Comparison of ENCODE assay signal across 19 cellular contexts in the genomic region with DNA sequence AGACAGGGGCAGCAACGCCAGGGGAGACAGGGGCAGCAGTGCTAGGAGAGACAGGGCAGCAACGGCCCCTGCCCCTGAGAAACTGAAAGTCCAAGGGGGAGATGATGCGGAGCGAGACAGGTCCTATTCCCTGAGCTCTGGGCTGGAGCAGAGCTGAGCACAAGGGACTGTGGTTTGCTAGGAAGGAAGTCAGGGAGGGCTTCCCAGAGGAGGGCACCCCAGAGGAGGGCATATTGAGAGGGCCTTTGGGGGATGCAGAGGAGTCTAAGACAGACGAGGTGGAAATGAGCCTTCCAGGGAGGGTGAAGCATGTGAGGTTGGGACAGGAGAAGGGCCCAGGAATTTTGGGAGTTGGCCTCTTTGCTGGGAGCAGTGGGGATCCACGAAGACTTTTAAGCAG. TPM values are rescaled to one million over a fixed set of nuclear protein-coding genes. Genes with fewer than 3 reads are reported as not detected.
A peak's percentile ranks its signal among the peaks of the same experiment; 100 is the strongest.
DNase-seq lines count a peak whose midpoint lies in the region; ATAC-seq and TF ChIP-seq lines count a peak whose summit lies in the region.
"Had no signal": no experiment of that assay in that cellular context is flagged by ENCODE, and none has a peak within 500 bp of the region (broad histone marks: within the 10 kb centered on the region; RNA-seq: fewer than 3 reads in every experiment).

No MANE protein-coding gene starts in this region.

- H2BK15ac ChIP-seq in IMR-90 (ENCODE audit: low read depth, low read length) = no peak overlapping the region

- no peak for TF ChIP-seq POLR2A in IMR-90 (IDR thresholded peaks at IDR 0.05; ENCODE audit: low read depth, low read length)

- no peak for TF ChIP-seq CTCF in IMR-90 (conservative IDR thresholded peaks at IDR 0.05; ENCODE audit: low read depth, low read length)

- no peaks in the 10 kb centered on the region for H3K36me3 Mint-ChIP-seq in activated CD4-positive, alpha-beta T cell treated with anti-CD3 and anti-CD28 coated beads, Interleukin-2, amount 10 ng/mL, durations not matched to agents 24 days and 14 days (ENCODE audit: low read depth)
- H3K36me3 Mint-ChIP-seq in activated CD4-positive, alpha-beta T cell treated with anti-CD3 and anti-CD28 coated beads for 36 hours (ENCODE audit: low read depth) = no peaks in the 10 kb centered on the region
- H3K36me3 Mint-ChIP-seq in naive thymus-derived CD4-positive, alpha-beta T cell = no peaks in the 10 kb centered on the region

- intact Hi-C loops in activated CD4-positive, alpha-beta T cell treated with anti-CD3 and anti-CD28 coated beads, Interleukin-2, amount 10 ng/mL, durations not matched to agents 24 days and 14 days (cut with micrococcal nuclease) = no loop called here
- intact Hi-C loops in activated CD4-positive, alpha-beta T cell treated with anti-CD3 and anti-CD28 coated beads for 36 hours (cut with DNase I, micrococcal nuclease) = no loop called here
- intact Hi-C loops in IMR-90 (cut with micrococcal nuclease) = no loop called here
- intact Hi-C loops in naive thymus-derived CD4-positive, alpha-beta T cell (cut with micrococcal nuclease) = no loop called here

- H3K36me3 ChIP-seq in BLaER1 treated with 17β-estradiol and CSF1 and Interleukin-3, amounts not matched to agents 10 nM and 100 nM = no peaks in the 10 kb centered on the region
- no peaks in the 10 kb centered on the region for H3K36me3 ChIP-seq in IMR-90 (ENCODE audit: control insufficient read depth, insufficient read depth, low read length)
- no peaks in the 10 kb centered on the region for H3K36me3 ChIP-seq in naive thymus-derived CD4-positive, alpha-beta T cell (ENCODE audit: control insufficient read depth in 2 of 3, insufficient read depth in 3 of 3, low read length in 3 of 3)
- H3K36me3 ChIP-seq: brain microvascular endothelial cell, suprapubic skin had no signal

- H2BK20ac ChIP-seq in IMR-90 (ENCODE audit: low read depth, low read length) = no peak overlapping the region

- no peak overlapping the region for H3K23ac ChIP-seq in IMR-90 (ENCODE audit: low read depth, low read length)

- no peak overlapping the region for H4K91ac ChIP-seq in IMR-90 (ENCODE audit: insufficient read depth, low read depth, low read length)

- H4K20me1 ChIP-seq in BLaER1 treated with 17β-estradiol and CSF1 and Interleukin-3, amounts not matched to agents 10 nM and 100 nM = 0 out of 22 replicates have a peak, but pooled peaks cover 0 to 10% (median 0%) of the 10 kb centered on the region in 11 experiments
- no peaks in the 10 kb centered on the region; the same call in 1 of the 2 replicates for H4K20me1 ChIP-seq in IMR-90 (ENCODE audit: insufficient read depth, low read length)

- no peak overlapping the region for H2BK120ac ChIP-seq in IMR-90 (ENCODE audit: low read depth, low read length)

- no peak for TF ChIP-seq RAD21 in IMR-90 (IDR thresholded peaks at IDR 0.05; ENCODE audit: low read length)

- H4K8ac ChIP-seq in IMR-90 (ENCODE audit: low read depth in 2 of 2, low read length in 2 of 2) = no peak overlapping the region

- no peak overlapping the region for H3K14ac ChIP-seq in IMR-90 (replicated peaks; ENCODE audit: low read depth, low read length)

- H3K27ac ChIP-seq in BLaER1 treated with 17β-estradiol and CSF1 and Interleukin-3, amounts not matched to agents 10 nM and 100 nM = peak overlapping the region in 8 of 11 experiments; percentile 36 to 81 (median 74); a peak in 16 of 22 replicates
- no peak overlapping the region for H3K27ac ChIP-seq in IMR-90 (ENCODE audit: insufficient read depth, low read length)
- H3K27ac ChIP-seq in naive thymus-derived CD4-positive, alpha-beta T cell (ENCODE audit: low read depth, low read length) = no peak overlapping the region
- H3K27ac ChIP-seq: brain microvascular endothelial cell, suprapubic skin had no signal

- H3K56ac ChIP-seq in IMR-90 (ENCODE audit: extremely low read depth, insufficient read depth, low read length) = no peak overlapping the region

- CTCF ChIA-PET in activated CD4-positive, alpha-beta T cell treated with anti-CD3 and anti-CD28 coated beads for 36 hours (lab: Charles Lee) = interaction anchor here (0.7 to 1.5 kb wide), 2 partner anchors 11 to 26 kb away, joined by 3 read pairs; no protein-coding TSS in a partner anchor
- CTCF ChIA-PET in IMR-90 (lab: Yijun Ruan, JAX) = no interaction called here
- CTCF ChIA-PET in naive thymus-derived CD4-positive, alpha-beta T cell (lab: Charles Lee) = no interaction called here

- POLR2A ChIA-PET in activated CD4-positive, alpha-beta T cell treated with anti-CD3 and anti-CD28 coated beads for 36 hours (lab: Charles Lee) = no interaction called here
- POLR2A ChIA-PET in IMR-90 (lab: Charles Lee; ENCODE audit: unreplicated experiment) = no interaction called here
- POLR2A ChIA-PET in naive thymus-derived CD4-positive, alpha-beta T cell (lab: Charles Lee) = interaction anchor here (0.9 to 2.9 kb wide), 2 partner anchors 93 to 219 kb away, joined by 3 to 10 read pairs; no protein-coding TSS in a partner anchor

- no peak for DNase-seq in activated CD4-positive, alpha-beta T cell treated with anti-CD3 and anti-CD28 coated beads, Interleukin-2, amount 10 ng/mL, durations not matched to agents 24 days and 14 days
- DNase-seq in activated CD4-positive, alpha-beta T cell treated with anti-CD3 and anti-CD28 coated beads for 36 hours = no peak
- DNase-seq in IMR-90 = no peak
- no peak for DNase-seq in naive thymus-derived CD4-positive, alpha-beta T cell
- no peak for DNase-seq in NCI-H2081 treated with DMSO at 0.1 percent for 48 hours (lab: John Stamatoyannopoulos, UW)
- DNase-seq in NCI-H82 (lab: John Stamatoyannopoulos, UW) = no peak
- DNase-seq: brain microvascular endothelial cell; effector CD8-positive, alpha-beta T cell; erythroblast; HCEC 1CT; head of caudate nucleus; NCI-H2029 treated with DMSO at 0.1 percent for 48 hours; nucleus accumbens had no signal

- H3K18ac ChIP-seq in IMR-90 (ENCODE audit: low read depth, low read length) = no peak overlapping the region

- no peak for ATAC-seq in activated CD4-positive, alpha-beta T cell treated with anti-CD3 and anti-CD28 coated beads for 36 hours
- no peak for ATAC-seq in IMR-90 (ENCODE audit: low read depth)
- ATAC-seq in naive thymus-derived CD4-positive, alpha-beta T cell = no peak
- no peak for ATAC-seq in HG02798 (IDR thresholded peaks at IDR 0.05; ENCODE audit: poor library complexity, unreplicated experiment)
- ATAC-seq: activated CD4-positive, CD25-positive, alpha-beta regulatory T cell treated with anti-CD3 and anti-CD28 coated beads, Interleukin-2, amount 50 U/mL, for 24 hours; Right ventricle myocardium inferior had no signal

- H3K4me1 Mint-ChIP-seq in activated CD4-positive, alpha-beta T cell treated with anti-CD3 and anti-CD28 coated beads, Interleukin-2, amount 10 ng/mL, durations not matched to agents 24 days and 14 days = peaks cover 51% of the 10 kb centered on the region
- H3K4me1 Mint-ChIP-seq in activated CD4-positive, alpha-beta T cell treated with anti-CD3 and anti-CD28 coated beads for 36 hours = peaks cover 42% of the 10 kb centered on the region
- peaks cover 37 to 67% (median 57%) of the 10 kb centered on the region in 7 donors for H3K4me1 Mint-ChIP-seq in naive thymus-derived CD4-positive, alpha-beta T cell

- no peaks in the 10 kb centered on the region for H3K9me1 ChIP-seq in IMR-90 (ENCODE audit: insufficient read depth, low read length)

- no peak overlapping the region for H2AK5ac ChIP-seq in IMR-90 (ENCODE audit: low read depth, low read length)

- peaks cover 22 to 48% (median 39%) of the 10 kb centered on the region in 10 experiments for H3K4me1 ChIP-seq in BLaER1 treated with 17β-estradiol and CSF1 and Interleukin-3, amounts not matched to agents 10 nM and 100 nM
- H3K4me1 ChIP-seq in IMR-90 (ENCODE audit: control insufficient read depth, insufficient read depth, low read length) = no peaks in the 10 kb centered on the region
- peaks cover 36 to 47% of the 10 kb centered on the region in 2 donors for H3K4me1 ChIP-seq in naive thymus-derived CD4-positive, alpha-beta T cell (ENCODE audit: control insufficient read depth in 2 of 2, insufficient read depth in 2 of 2, low read length in 2 of 2)

- H3K4me3 ChIP-seq in BLaER1 treated with 17β-estradiol and CSF1 and Interleukin-3, amounts not matched to agents 10 nM and 100 nM = no peak overlapping the region
- H3K4me3 ChIP-seq in IMR-90 (ENCODE audit: insufficient read depth, low read depth, low read length) = no peak overlapping the region
- no peak overlapping the region for H3K4me3 ChIP-seq in naive thymus-derived CD4-positive, alpha-beta T cell (ENCODE audit: low read length)
- H3K4me3 ChIP-seq: suprapubic skin had no signal

- peak overlapping the region in 8 of 11 experiments; percentile 4 to 70 (median 56); a peak in 11 of 22 replicates for H3K9ac ChIP-seq in BLaER1 treated with 17β-estradiol and CSF1 and Interleukin-3, amounts not matched to agents 10 nM and 100 nM
- no peak overlapping the region for H3K9ac ChIP-seq in IMR-90 (ENCODE audit: low read depth, low read length)

- no peak overlapping the region for H3K4ac ChIP-seq in IMR-90 (ENCODE audit: low read depth, low read length)

- peak overlapping the region; percentile 9 for H3K4me3 Mint-ChIP-seq in activated CD4-positive, alpha-beta T cell treated with anti-CD3 and anti-CD28 coated beads, Interleukin-2, amount 10 ng/mL, durations not matched to agents 24 days and 14 days
- no peak overlapping the region for H3K4me3 Mint-ChIP-seq in activated CD4-positive, alpha-beta T cell treated with anti-CD3 and anti-CD28 coated beads for 36 hours
- peak overlapping the region; percentile 27 to 84 (median 68) for H3K4me3 Mint-ChIP-seq in naive thymus-derived CD4-positive, alpha-beta T cell

- no peak overlapping the region for H4K5ac ChIP-seq in IMR-90 (ENCODE audit: low read depth, low read length)

- peak overlapping the region; percentile 45 for H3K27ac Mint-ChIP-seq in activated CD4-positive, alpha-beta T cell treated with anti-CD3 and anti-CD28 coated beads, Interleukin-2, amount 10 ng/mL, durations not matched to agents 24 days and 14 days
- H3K27ac Mint-ChIP-seq in activated CD4-positive, alpha-beta T cell treated with anti-CD3 and anti-CD28 coated beads for 36 hours = no peak overlapping the region
- peak overlapping the region in 8 of 9 donors; percentile 74 to 92 (median 84) for H3K27ac Mint-ChIP-seq in naive thymus-derived CD4-positive, alpha-beta T cell

- no peaks in the 10 kb centered on the region for H3K79me1 ChIP-seq in IMR-90 (ENCODE audit: low read depth in 1 of 2, low read length in 2 of 2)

- in situ Hi-C loops in IMR-90 (cut with MboI; ENCODE audit: low sequenced_read_pairs) = no loop called here

- peak overlapping the region; percentile 6 for H2AK9ac ChIP-seq in IMR-90 (replicated peaks; ENCODE audit: low read depth, low read length, poor library complexity)

- no peaks in the 10 kb centered on the region for H3K9me3 ChIP-seq in BLaER1 treated with 17β-estradiol and CSF1 and Interleukin-3, amounts not matched to agents 10 nM and 100 nM (replicated peaks in 1 of 11)
- no peaks in the 10 kb centered on the region for H3K9me3 ChIP-seq in IMR-90 (ENCODE audit: control insufficient read depth, insufficient read depth, low read length)
- no peaks in the 10 kb centered on the region for H3K9me3 ChIP-seq in naive thymus-derived CD4-positive, alpha-beta T cell (ENCODE audit: control insufficient read depth in 2 of 3, low read length in 3 of 3)
- H3K9me3 ChIP-seq: suprapubic skin had no signal

- WGBS in IMR-90 (ENCODE audit: extremely low coverage in 2 of 2, insufficient read length in 1 of 2), 2 experiments = 66% methylated on average over 5 of the region's 6 CpGs; no CpG with 5 or more reads in 1 of the 2 experiments

- H3K4me2 ChIP-seq in BLaER1 treated with 17β-estradiol and CSF1 and Interleukin-3, amounts not matched to agents 10 nM and 100 nM = peak overlapping the region; percentile 6 to 93 (median 85); a peak in 21 of 22 replicates
- no peak overlapping the region for H3K4me2 ChIP-seq in IMR-90 (ENCODE audit: low read depth, low read length)

- H3K9me3 Mint-ChIP-seq in activated CD4-positive, alpha-beta T cell treated with anti-CD3 and anti-CD28 coated beads, Interleukin-2, amount 10 ng/mL, durations not matched to agents 24 days and 14 days = no peaks in the 10 kb centered on the region
- no peaks in the 10 kb centered on the region for H3K9me3 Mint-ChIP-seq in activated CD4-positive, alpha-beta T cell treated with anti-CD3 and anti-CD28 coated beads for 36 hours (ENCODE audit: low read depth)
- no peaks in the 10 kb centered on the region for H3K9me3 Mint-ChIP-seq in naive thymus-derived CD4-positive, alpha-beta T cell

- no peak overlapping the region for H2BK5ac ChIP-seq in IMR-90 (ENCODE audit: low read depth, low read length, poor library complexity, severe bottlenecking)

- dilution Hi-C loops in IMR-90 (cut with HindIII; ENCODE audit: low sequenced_read_pairs, unreplicated experiment) = no loop called here

- peaks cover 23% of the 10 kb centered on the region for H3K27me3 Mint-ChIP-seq in activated CD4-positive, alpha-beta T cell treated with anti-CD3 and anti-CD28 coated beads, Interleukin-2, amount 10 ng/mL, durations not matched to agents 24 days and 14 days
- no peaks in the 10 kb centered on the region for H3K27me3 Mint-ChIP-seq in activated CD4-positive, alpha-beta T cell treated with anti-CD3 and anti-CD28 coated beads for 36 hours
- H3K27me3 Mint-ChIP-seq in naive thymus-derived CD4-positive, alpha-beta T cell = peaks cover 0 to 30% (median 0%) of the 10 kb centered on the region in 5 donors

- H3K27me3 ChIP-seq in BLaER1 treated with 17β-estradiol and CSF1 and Interleukin-3, amounts not matched to agents 10 nM and 100 nM = peaks cover 0 to 10% (median 0%) of the 10 kb centered on the region in 11 experiments; a peak in 2 of 22 replicates
- peaks cover 37% of the 10 kb centered on the region for H3K27me3 ChIP-seq in IMR-90 (ENCODE audit: control insufficient read depth, insufficient read depth, low read length)
- no peaks in the 10 kb centered on the region for H3K27me3 ChIP-seq in naive thymus-derived CD4-positive, alpha-beta T cell (ENCODE audit: control insufficient read depth in 2 of 2, insufficient read depth in 2 of 2, low read length in 2 of 2)

- peak overlapping the region; percentile 32 for H2AFZ ChIP-seq in IMR-90 (replicated peaks; ENCODE audit: low read length, poor library complexity)

- BruUV-seq in IMR-90 (replicated peaks; lab: Mats Ljungman, UMichigan) = no TSS peak

RNA-seq across cellular contexts. Expression of a gene that starts 52.1 kb away (rescaled TPM):
- 3.0 and 4.8 TPM in 2 replicates for total RNA-seq in activated CD4-positive, alpha-beta T cell treated with anti-CD3 and anti-CD28 coated beads, Interleukin-2, amount 10 ng/mL, durations not matched to agents 24 days and 14 days
- total RNA-seq in activated CD4-positive, alpha-beta T cell treated with anti-CD3 and anti-CD28 coated beads for 36 hours = 1 to 10 TPM; 3.1 to 3.5 TPM
- total RNA-seq in IMR-90 (2012; rRNA removed) = 0.18 and 0.28 TPM in 2 replicates
- 0.99 and 1.2 TPM in 2 replicates for polyA plus RNA-seq in IMR-90 (2012; rRNA removed)
- 1.5 and 1.6 TPM in 2 replicates for polyA plus RNA-seq in IMR-90 (2012; cell fraction: cytosol; rRNA removed)
- 4.0 and 6.6 TPM in 2 replicates for polyA plus RNA-seq in IMR-90 (2012; cell fraction: nucleus; rRNA removed; ENCODE audit: low replicate concordance)
- 1 to 10 TPM in 4 of 5 experiments, under 1 TPM in 1; 0.73 to 2.4 (median 1.5) TPM for total RNA-seq in naive thymus-derived CD4-positive, alpha-beta T cell
- polyA plus RNA-seq in naive thymus-derived CD4-positive, alpha-beta T cell = under 1 TPM; 0.38 to 0.64 TPM
- total RNA-seq: fibroblast of villous mesenchyme had no signal

Comparison
In these comparisons a context has a peak if more than half of its experiments do, and no peak if none do; other contexts are left out.
1. H3K27ac ChIP-seq: peak in BLaER1 treated with 17β-estradiol and CSF1 and Interleukin-3, amounts not matched to agents 10 nM and 100 nM (8 of 11); none in IMR-90 (single experiment) and naive thymus-derived CD4-positive, alpha-beta T cell (single experiment).